31 cellular contexts compared by ENCODE assay signal in the genomic region with DNA sequence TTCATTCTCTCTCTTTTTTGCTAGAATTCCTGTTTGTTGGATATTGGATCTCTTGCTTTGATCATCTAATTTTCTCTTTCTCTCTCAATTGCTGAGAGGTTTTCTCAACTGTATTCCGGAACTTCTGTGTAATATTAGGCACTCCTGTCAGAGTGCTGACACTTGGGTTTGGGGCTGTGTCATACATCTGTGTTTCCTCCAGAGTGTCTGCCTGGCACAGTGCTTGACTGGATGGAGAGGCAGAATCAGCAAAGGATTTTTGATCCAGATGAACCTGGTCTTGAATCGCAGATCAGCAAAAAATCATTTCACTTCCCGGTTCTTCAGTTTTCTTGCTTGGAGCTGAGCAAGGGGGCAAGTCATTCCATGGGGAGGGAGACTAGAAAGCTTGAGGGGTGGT.
DNase-seq lines count a peak whose midpoint lies in the region; ATAC-seq and TF ChIP-seq lines count a peak whose summit lies in the region.
"Had no signal": no experiment of that assay in that cellular context is flagged by ENCODE, and none has a peak within 500 bp of the region (broad histone marks: within the 10 kb centered on the region; RNA-seq: fewer than 3 reads in every experiment).

No MANE protein-coding gene starts in this region.

- no peak for TF ChIP-seq EP300 in transverse colon (IDR thresholded peaks at IDR 0.05; ENCODE audit: low read depth)

- H3K4me1 ChIP-seq in heart left ventricle (peaks cover 0 to 30% (median 0%) of the 10 kb centered on the region in 12 donors), transverse colon (no peaks in the 10 kb centered on the region)
- H3K4me1 ChIP-seq: uterus had no signal

- peaks cover 63% of the 10 kb centered on the region for H3K4me1 Mint-ChIP-seq in activated B cell treated with CpG ODN at 0.5 μM for 24 hours
- H3K4me1 Mint-ChIP-seq: GM23338 had no signal

- peak overlapping the region; percentile 97 for H3K27ac Mint-ChIP-seq in activated B cell treated with CpG ODN at 0.5 μM for 24 hours
- H3K27ac Mint-ChIP-seq: GM23338; natural killer cell treated with Interleukin-12 subunit alpha and Interleukin-12 subunit beta and Interleukin-15 and Interleukin-18, amount 100 ng/mL, for 72 hours had no signal

- in situ Hi-C loops in brain microvascular endothelial cell (cut with HindIII; ENCODE audit: low pct_ligation_motif_present, low sequenced_read_pairs) (no loop called here), transverse colon (cut with MboI; ENCODE audit: low pct_ligation_motif_present in 1 of 4, low pct_unique_long_range_greater_than_20kb in 1 of 4, low sequenced_read_pairs in 3 of 4) (no loop called here)

- H3K27me3 ChIP-seq in heart left ventricle (peaks cover 0 to 4% (median 0%) of the 10 kb centered on the region in 9 donors), brain microvascular endothelial cell (replicated peaks) (no peaks in the 10 kb centered on the region), transverse colon (no peaks in the 10 kb centered on the region)
- H3K27me3 ChIP-seq: SJCRH30, uterus had no signal

- H3K27ac ChIP-seq in heart left ventricle (peak overlapping the region in 3 of 12 donors; percentile 11 to 68 (median 22)), brain microvascular endothelial cell (no peak overlapping the region), transverse colon (no peak overlapping the region)
- H3K27ac ChIP-seq: SJCRH30, thoracic aorta, uterus, VCaP had no signal

- intact Hi-C loops in heart left ventricle (cut with DNase I), result no loop called here
- intact Hi-C loops in cardiac septum (cut with DNase I), result no loop called here
- intact Hi-C loops in activated B cell treated with CpG ODN at 0.5 μM for 24 hours (cut with micrococcal nuclease), result loop anchor here (1.0 to 5.0 kb wide), 11 partner anchors 9 to 289 kb away; no protein-coding TSS in a partner anchor
- intact Hi-C loops in transverse colon (cut with DNase I; ENCODE audit: low total_unique reads), result no loop called here

- DNase-seq in heart left ventricle, result peak in 2 of 5 donors; percentile 17 to 45
- DNase-seq in cardiac septum (ENCODE audit: low spot score), result no peak
- DNase-seq in activated B cell treated with CpG ODN at 0.5 μM for 24 hours, result no peak
- DNase-seq in medulla oblongata (ENCODE audit: extremely low spot score), result peak; percentile 29
- DNase-seq in GM19240 (ENCODE audit: insufficient read length, low spot score), result no peak
- no peak for DNase-seq in brain microvascular endothelial cell
- DNase-seq in transverse colon, result no peak
- DNase-seq: activated CD4-positive, alpha-beta T cell treated with anti-CD3 and anti-CD28 coated beads for 48 hours; activated gamma-delta T cell treated with Interleukin-2 at 50 U/mL for 16 hours; activated T-cell treated with anti-CD3 and anti-CD28 coated beads, Interleukin-2, amount 50 U/mL, for 1 hour; C1 segment of cervical spinal cord; COR-L47; dermis blood vessel endothelial cell; DMS53; foreskin fibroblast; GDM1; kidney; mucosa of descending colon; NCI-H146; NCI-H345; NCI-H748 treated with DMSO at 0.1 percent for 48 hours; SJCRH30; T1000; uterus had no signal

- H3K27me3 Mint-ChIP-seq in activated B cell treated with CpG ODN at 0.5 μM for 24 hours, result no peaks in the 10 kb centered on the region
- H3K27me3 Mint-ChIP-seq: stimulated activated naive CD8-positive, alpha-beta T cell treated with anti-CD3 and anti-CD28 coated beads, Interleukin-15, Interleukin-2, amounts not matched to agents 100 ng/mL and 50 ng/mL, for 24 hours had no signal

- H3K36me3 ChIP-seq in heart left ventricle (no peaks in the 10 kb centered on the region), brain microvascular endothelial cell (replicated peaks) (no peaks in the 10 kb centered on the region), transverse colon (no peaks in the 10 kb centered on the region)
- H3K36me3 ChIP-seq: SJCRH30, thoracic aorta, uterus had no signal

- TF ChIP-seq POLR2A in heart left ventricle (IDR thresholded peaks at IDR 0.05), result no peak
- TF ChIP-seq POLR2A in transverse colon (IDR thresholded peaks at IDR 0.05), result no peak

- H3K9me3 Mint-ChIP-seq in activated B cell treated with CpG ODN at 0.5 μM for 24 hours, result peaks cover 16% of the 10 kb centered on the region

- H3K4me3 ChIP-seq in heart left ventricle (no peak overlapping the region), brain microvascular endothelial cell (ENCODE audit: low read depth, low read length) (no peak overlapping the region), transverse colon (no peak overlapping the region)
- H3K4me3 ChIP-seq: GM23338, lung, mucosa of descending colon, SJCRH30, skin epidermis, thoracic aorta, uterus had no signal

- peaks cover 5% of the 10 kb centered on the region for H3K36me3 Mint-ChIP-seq in activated B cell treated with CpG ODN at 0.5 μM for 24 hours (ENCODE audit: low read depth)

- 86 to 90% (median 88%) methylated on average over 3 of the region's 3 CpGs for WGBS in heart left ventricle, 4 donors
- 95% methylated on average over 3 of the region's 3 CpGs; no CpG with 5 or more reads in 1 of the 2 donors for WGBS in transverse colon (ENCODE audit: low coverage in 1 of 2), 2 donors

- CTCF ChIA-PET in activated B cell treated with CpG ODN at 0.5 μM for 24 hours (lab: Charles Lee), result interaction anchor here (1.2 to 3.1 kb wide), 6 partner anchors 11 to 208 kb away, joined by 4 to 20 read pairs (median 10); a partner anchor contains a TSS

- ATAC-seq in heart left ventricle (peak; percentile 53 to 71 (median 65)), activated B cell treated with CpG ODN at 0.5 μM for 24 hours (ENCODE audit: low read depth) (no peak)
- ATAC-seq: GM23338; mucosa of descending colon; natural killer cell treated with Interleukin-12 subunit alpha and Interleukin-12 subunit beta and Interleukin-15 and Interleukin-18, amount 100 ng/mL, for 72 hours had no signal

- H3K9me3 ChIP-seq in heart left ventricle (peaks cover 0 to 22% (median 0%) of the 10 kb centered on the region in 12 donors), transverse colon (no peaks in the 10 kb centered on the region)
- H3K9me3 ChIP-seq: mucosa of descending colon, thoracic aorta, uterus had no signal

- POLR2A ChIA-PET in activated B cell treated with CpG ODN at 0.5 μM for 24 hours (lab: Charles Lee), result interaction anchor here (2.0 to 6.6 kb wide), 14 partner anchors 14 to 208 kb away, joined by 8 to 248 read pairs (median 38); a partner anchor contains a TSS

- peak overlapping the region; percentile 71 for H3K4me3 Mint-ChIP-seq in activated B cell treated with CpG ODN at 0.5 μM for 24 hours
- H3K4me3 Mint-ChIP-seq: GM23338; natural killer cell treated with Interleukin-12 subunit alpha and Interleukin-12 subunit beta and Interleukin-15 and Interleukin-18, amount 100 ng/mL, for 72 hours; stimulated activated naive CD8-positive, alpha-beta T cell treated with anti-CD3 and anti-CD28 coated beads, Interleukin-15, Interleukin-2, amounts not matched to agents 100 ng/mL and 50 ng/mL, for 24 hours had no signal

- TF ChIP-seq CTCF in heart left ventricle (IDR thresholded peaks at IDR 0.05) (no peak), activated B cell treated with CpG ODN at 0.5 μM for 24 hours (IDR thresholded peaks at IDR 0.05) (no peak), brain microvascular endothelial cell (IDR thresholded peaks at IDR 0.05; ENCODE audit: low read depth, low read length, missing control alignments) (no peak), transverse colon (IDR thresholded peaks at IDR 0.05) (no peak)
